In genomic region chr1:162285149-162285561, GRCh38 we compare ENCODE assay signal across 10 cellular contexts.
A peak's percentile ranks its signal among the peaks of the same experiment; 100 is the strongest.
DNase-seq lines count a peak whose midpoint lies in the region; ATAC-seq and TF ChIP-seq lines count a peak whose summit lies in the region.
"Had no signal": no experiment of that assay in that cellular context is flagged by ENCODE, and none has a peak within 500 bp of the region (broad histone marks: within the 10 kb centered on the region; RNA-seq: fewer than 3 reads in every experiment).

No MANE protein-coding gene starts in this region.

- H3K27me3 ChIP-seq in breast epithelium (no peaks in the 10 kb centered on the region), lower lobe of right lung (ENCODE audit: low read depth) (peaks cover 4% of the 10 kb centered on the region), gastrocnemius medialis (no peaks in the 10 kb centered on the region), tibial nerve (no peaks in the 10 kb centered on the region)

- DNase-seq in G401 (ENCODE audit: low spot score) (peak; percentile 17), NCI-H2081 (lab: John Stamatoyannopoulos, UW) (peak; percentile 70 to 80), breast epithelium (ENCODE audit: low spot score in 2 of 2) (peak; percentile 65 to 82), lower lobe of right lung (peak; percentile 74), gastrocnemius medialis (no peak), tibial nerve (ENCODE audit: low spot score in 2 of 2) (no peak), NCI-H1436 (lab: John Stamatoyannopoulos, UW) (no peak)
- DNase-seq: activated T-cell treated with anti-CD3 and anti-CD28 coated beads, Interleukin-2, amount 50 U/mL, for 24 hours; CD8-positive, alpha-beta memory T cell had no signal

- no peak for TF ChIP-seq EP300 in tibial nerve (IDR thresholded peaks at IDR 0.05)

- intact Hi-C loops in breast epithelium (cut with DNase I; ENCODE audit: low total_unique reads) (no loop called here), lower lobe of right lung (cut with DNase I) (no loop called here), gastrocnemius medialis (cut with DNase I; ENCODE audit: low total_unique reads) (no loop called here)

- TF ChIP-seq POLR2A in breast epithelium (IDR thresholded peaks at IDR 0.05), result no peak
- TF ChIP-seq POLR2A in gastrocnemius medialis (IDR thresholded peaks at IDR 0.05), result no peak
- no peak for TF ChIP-seq POLR2A in tibial nerve (IDR thresholded peaks at IDR 0.05)

- no peaks in the 10 kb centered on the region for H3K9me3 ChIP-seq in breast epithelium
- H3K9me3 ChIP-seq in lower lobe of right lung, result no peaks in the 10 kb centered on the region
- H3K9me3 ChIP-seq in gastrocnemius medialis, result no peaks in the 10 kb centered on the region
- H3K9me3 ChIP-seq in tibial nerve, result no peaks in the 10 kb centered on the region

- ATAC-seq in lower lobe of right lung, result peak; percentile 87 to 94
- no peak for ATAC-seq in HG02759 (IDR thresholded peaks at IDR 0.05; ENCODE audit: unreplicated experiment)
- ATAC-seq in gastrocnemius medialis, result no peak

- no peaks in the 10 kb centered on the region for H3K36me3 ChIP-seq in breast epithelium
- H3K36me3 ChIP-seq in lower lobe of right lung, result no peaks in the 10 kb centered on the region
- H3K36me3 ChIP-seq in gastrocnemius medialis, result no peaks in the 10 kb centered on the region
- H3K36me3 ChIP-seq in tibial nerve, result no peaks in the 10 kb centered on the region

- H3K27ac ChIP-seq in breast epithelium (peak overlapping the region in 1 of 2 donors; percentile 59), lower lobe of right lung (peak overlapping the region; percentile 31), gastrocnemius medialis (no peak overlapping the region), tibial nerve (no peak overlapping the region)

- no peak for TF ChIP-seq CTCF in breast epithelium (IDR thresholded peaks at IDR 0.05)
- no peak for TF ChIP-seq CTCF in lower lobe of right lung (IDR thresholded peaks at IDR 0.05)
- TF ChIP-seq CTCF in gastrocnemius medialis (IDR thresholded peaks at IDR 0.05 in 4 of 5, conservative IDR thresholded peaks at IDR 0.05 in 1 of 5), result no peak
- TF ChIP-seq CTCF in tibial nerve (IDR thresholded peaks at IDR 0.05), result no peak

- no peak overlapping the region for H3K4me3 ChIP-seq in breast epithelium
- H3K4me3 ChIP-seq in lower lobe of right lung, result no peak overlapping the region
- no peak overlapping the region for H3K4me3 ChIP-seq in gastrocnemius medialis
- no peak overlapping the region for H3K4me3 ChIP-seq in tibial nerve

- H3K4me1 ChIP-seq in breast epithelium (peaks cover 0 to 26% of the 10 kb centered on the region in 2 donors), lower lobe of right lung (peaks cover 19% of the 10 kb centered on the region), gastrocnemius medialis (peaks cover 15 to 16% of the 10 kb centered on the region in 2 donors), tibial nerve (peaks cover 0 to 6% (median 3%) of the 10 kb centered on the region in 4 donors)

- in situ Hi-C loops in G401 (cut with HindIII; ENCODE audit: low sequenced_read_pairs) (no loop called here), gastrocnemius medialis (cut with MboI; ENCODE audit: low sequenced_read_pairs in 4 of 4) (no loop called here)

- WGBS in tibial nerve, 2 donors, result 39 to 40% methylated on average over 5 of the region's 5 CpGs

Comparison
In these comparisons a context has a peak if more than half of its experiments do, and no peak if none do; other contexts are left out.
1. DNase-seq: peak in G401 (single experiment), NCI-H2081 (2 of 2), breast epithelium (2 of 2) and lower lobe of right lung (single experiment); none in gastrocnemius medialis (0 of 2), tibial nerve (0 of 2) and NCI-H1436 (single experiment).
2. ATAC-seq: peak in lower lobe of right lung (2 of 2); none in HG02759 (single experiment) and gastrocnemius medialis (0 of 2).